ENCODE assay signal across 23 cellular contexts in genomic region chr9:10436771-10437170, GRCh38.
"Had no signal": no experiment of that assay in that cellular context is flagged by ENCODE, and none has a peak within 500 bp of the region (broad histone marks: within the 10 kb centered on the region; RNA-seq: fewer than 3 reads in every experiment).

No MANE protein-coding gene starts in this region.

- H3K9me3 ChIP-seq: SJCRH30 had no signal

- H3K27me3 ChIP-seq: SJCRH30 had no signal

- FAIRE-seq: HepG2 had no signal

- H3K27ac ChIP-seq: RWPE1, SJCRH30 had no signal

- ATAC-seq: HepG2, Panc1, PC-3 had no signal

- H3K4me3 ChIP-seq: SJCRH30 had no signal

- H3K4me1 ChIP-seq: SJCRH30 had no signal

- H3K36me3 ChIP-seq: SJCRH30 had no signal

- DNase-seq: IMR-90, Karpas-422, KG1, MM.1S, NCI-H1092 treated with DMSO at 0.1 percent for 48 hours, NCI-H1436, NCI-H187, NCI-H2029, NCI-H2081 treated with DMSO at 0.1 percent for 48 hours, NCI-H2171, NCI-H226, NCI-H446, NCI-H510A, NCI-H524 treated with DMSO at 0.1 percent for 48 hours, NCI-H69, NCI-H774, PC-3, SHP77 treated with DMSO at 0.1 percent for 48 hours, SJCRH30, SW 1271 had no signal
